Comparison of ENCODE assay signal across 8 cellular contexts in the genomic region with DNA sequence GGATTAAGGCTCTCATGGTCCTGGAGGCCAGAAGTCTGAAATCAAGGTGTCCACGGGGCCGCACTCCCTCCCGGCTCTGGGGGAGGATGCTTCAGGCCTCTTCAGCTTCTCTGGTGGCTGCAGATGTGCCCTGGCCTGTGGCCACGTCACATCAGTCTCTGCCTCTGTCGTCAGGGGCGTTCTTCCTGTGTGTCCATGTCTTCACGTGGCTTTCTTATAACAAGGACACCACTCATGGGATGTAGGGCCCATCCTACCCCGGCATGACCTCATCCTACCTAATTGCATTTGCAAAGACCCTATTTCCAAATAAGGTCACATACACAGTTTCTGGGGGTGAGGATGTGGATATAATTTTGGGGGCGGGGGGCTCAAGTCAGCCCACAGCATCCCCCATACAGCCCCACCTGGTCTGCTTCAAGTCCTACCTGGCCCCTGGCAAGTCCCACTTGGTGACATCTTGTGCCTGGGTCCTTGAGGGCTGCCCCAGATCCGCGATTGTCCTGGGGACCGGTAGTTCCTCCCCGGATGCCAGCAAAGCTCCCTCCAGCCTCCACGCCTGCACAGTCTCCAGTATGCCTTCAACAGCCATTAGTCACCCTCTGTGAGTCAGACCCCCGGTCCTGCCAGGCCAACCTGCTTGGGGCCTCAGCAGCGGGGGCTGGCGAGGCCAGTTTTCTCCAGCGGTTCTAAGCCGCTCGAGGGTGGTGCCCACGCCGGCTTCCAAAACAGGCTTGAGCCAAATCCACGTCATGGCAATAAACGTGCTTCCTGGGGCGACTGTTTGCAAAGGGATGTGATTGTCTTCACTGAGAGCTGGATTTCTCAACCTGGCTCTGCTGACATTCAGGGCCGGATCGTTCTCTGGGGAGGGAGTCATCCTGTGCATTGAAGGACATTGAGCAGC. TPM values are rescaled to one million over a fixed set of nuclear protein-coding genes. Genes with fewer than 3 reads are reported as not detected.
DNase-seq lines count a peak whose midpoint lies in the region; ATAC-seq, FAIRE-seq and TF ChIP-seq lines count a peak whose summit lies in the region.

No MANE protein-coding gene starts in this region.

- H2AFZ ChIP-seq in OCI-LY1 (ENCODE audit: low read length) = no peak overlapping the region

- intact Hi-C loops in thyroid gland (cut with DNase I) = no loop called here

- ATAC-seq in memory B cell (ENCODE audit: low read depth) = no peak

- peak overlapping the region; percentile 93 for H3K27ac Mint-ChIP-seq in memory B cell

- H3K4me3 ChIP-seq in OCI-LY1 (ENCODE audit: low read depth, low read length, poor library complexity, severe bottlenecking) (no peak overlapping the region), thyroid gland (replicated peaks in 1 of 3) (no peak overlapping the region)

- peaks cover 3% of the 10 kb centered on the region for H3K9me3 Mint-ChIP-seq in memory B cell

- H3K36me3 Mint-ChIP-seq in memory B cell = peaks cover 21% of the 10 kb centered on the region

- H3K9ac ChIP-seq in OCI-LY1 (ENCODE audit: low read length) = no peak overlapping the region; the same call in 1 of the 2 replicates

- no peaks in the 10 kb centered on the region for H3F3A ChIP-seq in OCI-LY1 (ENCODE audit: insufficient read depth, low read length)

- H3K36me3 ChIP-seq in OCI-LY1 (ENCODE audit: insufficient read depth, low read length) = peaks cover 61% of the 10 kb centered on the region
- H3K36me3 ChIP-seq in thyroid gland = no peaks in the 10 kb centered on the region

- TF ChIP-seq CTCF in OCI-LY1 (IDR thresholded peaks at IDR 0.05; ENCODE audit: low read length) (no peak), thyroid gland (IDR thresholded peaks at IDR 0.05) (no peak)

- no peaks in the 10 kb centered on the region for H3K9me3 ChIP-seq in OCI-LY1 (ENCODE audit: low read length)
- no peaks in the 10 kb centered on the region for H3K9me3 ChIP-seq in thyroid gland

- H3K79me2 ChIP-seq in OCI-LY1 (ENCODE audit: insufficient read depth, low read length) = no peaks in the 10 kb centered on the region

- 70 to 80% methylated on average over 25 to 27 of the region's 27 CpGs for WGBS in thyroid gland, 2 donors

- H3K4me1 ChIP-seq in OCI-LY1 (ENCODE audit: insufficient read depth, low read length, severe bottlenecking) (peaks cover 72% of the 10 kb centered on the region), thyroid gland (peaks cover 0 to 13% of the 10 kb centered on the region in 2 donors)

- peak overlapping the region; percentile 14; the same call in 1 of the 2 replicates for H3K4me2 ChIP-seq in OCI-LY1 (ENCODE audit: low read length)

- peaks cover 69% of the 10 kb centered on the region for H3K4me1 Mint-ChIP-seq in memory B cell

- no peak for TF ChIP-seq POLR2A in thyroid gland (IDR thresholded peaks at IDR 0.05)

- no peaks in the 10 kb centered on the region for H3K27me3 Mint-ChIP-seq in memory B cell

- no peaks in the 10 kb centered on the region for H4K20me1 ChIP-seq in OCI-LY1 (ENCODE audit: insufficient read depth, low read length)

- H3K9me2 ChIP-seq in OCI-LY1 (ENCODE audit: low read depth, low read length) = no peaks in the 10 kb centered on the region

- FAIRE-seq in GM18507 (lab: Jason Lieb, UNC) = peak; percentile 48

- H3K27me3 ChIP-seq in OCI-LY1 (ENCODE audit: insufficient read depth, low read length) = no peaks in the 10 kb centered on the region
- H3K27me3 ChIP-seq in thyroid gland = no peaks in the 10 kb centered on the region

- H3K27ac ChIP-seq in OCI-LY1 (ENCODE audit: low read depth, low read length, poor library complexity, severe bottlenecking) = peak overlapping the region; percentile 83
- peak overlapping the region in 1 of 3 donors; percentile 44 for H3K27ac ChIP-seq in thyroid gland

- H3K4me3 Mint-ChIP-seq in memory B cell = peak overlapping the region; percentile 38

- no peak for DNase-seq in GM18507 (ENCODE audit: extremely low spot score, insufficient read length, low read depth)
- DNase-seq in dermis blood vessel endothelial cell = peak; percentile 97
- DNase-seq in memory B cell (ENCODE audit: low spot score in 2 of 2) = peak in 1 of 2 donors; percentile 37
- DNase-seq in thyroid gland = peak; percentile 30 to 42
- no peak for DNase-seq in NCI-H510A treated with DMSO at 0.1 percent for 48 hours (lab: John Stamatoyannopoulos, UW)
- no peak for DNase-seq in stimulated activated naive CD4-positive, alpha-beta T cell (lab: John Stamatoyannopoulos, UW)
- DNase-seq in activated CD4-positive, CD25-positive, alpha-beta regulatory T cell treated with anti-CD3 and anti-CD28 coated beads, Interleukin-2, amount 50 U/mL, for 72 hours = no peak

RNA-seq across cellular contexts. Expression of gene MYO9B, which starts 32.2 kb away (rescaled TPM):
- total RNA-seq in dermis blood vessel endothelial cell (53.6 and 62.1 TPM in 2 replicates), thyroid gland (10 to 100 TPM; 33.7 to 52.9 (median 44.6) TPM)

RNA-seq across cellular contexts. Expression of gene HAUS8, which starts 32.5 kb away (rescaled TPM):
- total RNA-seq in dermis blood vessel endothelial cell (4.1 and 4.6 TPM in 2 replicates), thyroid gland (1 to 10 TPM; 6.4 to 9.1 (median 6.8) TPM)

Comparison
In these comparisons a context has a peak if more than half of its experiments do, and no peak if none do; other contexts are left out.
1. DNase-seq: peak in dermis blood vessel endothelial cell (single experiment) and thyroid gland (2 of 2); none in GM18507 (single experiment), NCI-H510A treated with DMSO at 0.1 percent for 48 hours (single experiment), stimulated activated naive CD4-positive, alpha-beta T cell (0 of 6) and activated CD4-positive, CD25-positive, alpha-beta regulatory T cell treated with anti-CD3 and anti-CD28 coated beads, Interleukin-2, amount 50 U/mL, for 72 hours (single experiment).